In genomic region chr6:2765166-2765895, GRCh38 we compare ENCODE assay signal across 8 cellular contexts. TPM values are rescaled to one million over a fixed set of nuclear protein-coding genes. Genes with fewer than 3 reads are reported as not detected.
DNase-seq lines count a peak whose midpoint lies in the region; ATAC-seq and TF ChIP-seq lines count a peak whose summit lies in the region.

TSS of gene WRNIP1 (plus strand) at chr6:2765393. CDS start at chr6:2765623, 230 bp downstream.

- peak; percentile 85 for ATAC-seq in HG02610 (IDR thresholded peaks at IDR 0.05; ENCODE audit: unreplicated experiment)
- ATAC-seq in SK-N-SH treated with all-trans-retinoic acid at 6 μM for 48 hours = peak; percentile 92
- ATAC-seq in activated naive CD4-positive, alpha-beta T cell treated with anti-CD3 and anti-CD28 coated beads, Interleukin-2, amount 50 U/mL, for 72 hours = peak; percentile 87 to 89
- peak; percentile 84 for ATAC-seq in thoracic aorta (ENCODE audit: insufficient number of reproducible peaks, low FRiP score, low read depth)

- H3K36me3 ChIP-seq in osteoblast (ENCODE audit: insufficient read depth, low read length) (peaks cover 6% of the 10 kb centered on the region), thoracic aorta (no peaks in the 10 kb centered on the region)

- H3K27ac Mint-ChIP-seq in activated naive CD4-positive, alpha-beta T cell treated with anti-CD3 and anti-CD28 coated beads, Interleukin-2, amount 50 U/mL, for 72 hours = peak within 1 kb of the TSS; percentile 97 to 100

- H3K79me2 ChIP-seq in osteoblast (ENCODE audit: insufficient read depth, low read length) = peaks cover 45% of the 10 kb centered on the region

- peak within 1 kb of the TSS; percentile 91 for H2AFZ ChIP-seq in osteoblast (ENCODE audit: low read length)

- H3K4me1 ChIP-seq in osteoblast (ENCODE audit: insufficient read depth, low read length) = peaks cover 16% of the 10 kb centered on the region
- H3K4me1 ChIP-seq in thoracic aorta (ENCODE audit: control insufficient read depth in 1 of 2, low read depth in 2 of 2) = peaks cover 23 to 32% of the 10 kb centered on the region in 2 donors

- H3K4me2 ChIP-seq in osteoblast (ENCODE audit: insufficient read depth, low read length) = peak within 1 kb of the TSS; percentile 95

- H3K4me3 ChIP-seq in osteoblast (ENCODE audit: insufficient read depth, low read length) (peak within 1 kb of the TSS; percentile 91), thoracic aorta (peak within 1 kb of the TSS; percentile 94)

- H3K27ac ChIP-seq in osteoblast (ENCODE audit: low read depth, low read length) (peak within 1 kb of the TSS; percentile 96), thoracic aorta (peak within 1 kb of the TSS; percentile 97 to 99)

- H4K20me1 ChIP-seq in osteoblast (ENCODE audit: insufficient read depth, low read length) = peaks cover 30% of the 10 kb centered on the region

- H3K9me3 Mint-ChIP-seq in activated naive CD4-positive, alpha-beta T cell treated with anti-CD3 and anti-CD28 coated beads, Interleukin-2, amount 50 U/mL, for 72 hours = no peaks in the 10 kb centered on the region

- peak; percentile 81 for TF ChIP-seq CTCF in GM10266 (IDR thresholded peaks at IDR 0.05; ENCODE audit: control insufficient read depth, insufficient read depth, low read depth, missing control alignments)
- peak; percentile 43 for TF ChIP-seq CTCF in osteoblast (IDR thresholded peaks at IDR 0.05; ENCODE audit: extremely low read depth, low read depth, low read length)
- TF ChIP-seq CTCF in thoracic aorta (IDR thresholded peaks at IDR 0.05) = peak; percentile 66

- DNase-seq in GM10266 (ENCODE audit: extremely low spot score) = peak; percentile 98
- DNase-seq in NCI-H1092 (lab: John Stamatoyannopoulos, UW) = peak; percentile 88
- peak; percentile 92 to 97 for DNase-seq in activated naive CD4-positive, alpha-beta T cell treated with anti-CD3 and anti-CD28 coated beads, Interleukin-2, amount 50 U/mL, for 72 hours (ENCODE audit: low spot score in 2 of 2)
- peak; percentile 99 for DNase-seq in glomerular visceral epithelial cell (ENCODE audit: extremely low spot score)
- peak; percentile 100 for DNase-seq in osteoblast (ENCODE audit: insufficient read length, low spot score, missing footprints)
- DNase-seq in thoracic aorta (ENCODE audit: low spot score) = peak; percentile 97

- H3K27me3 ChIP-seq in osteoblast (ENCODE audit: insufficient read depth, low read length) (no peaks in the 10 kb centered on the region), thoracic aorta (replicated peaks; ENCODE audit: insufficient read depth) (no peaks in the 10 kb centered on the region)

- H3K9me3 ChIP-seq in osteoblast (ENCODE audit: low read depth, low read length) = no peaks in the 10 kb centered on the region
- H3K9me3 ChIP-seq in thoracic aorta = no peaks in the 10 kb centered on the region

- peaks cover 24 to 26% of the 10 kb centered on the region in 2 donors for H3K36me3 Mint-ChIP-seq in activated naive CD4-positive, alpha-beta T cell treated with anti-CD3 and anti-CD28 coated beads, Interleukin-2, amount 50 U/mL, for 72 hours

TF ChIP-seq in SK-N-SH treated with all-trans-retinoic acid at 6 μM for 48 hours, 23 proteins besides CTCF, POLR2A, EP300 and RAD21:
- TF ChIP-seq ZFP3 (CRISPR knock-in tag; IDR thresholded peaks at IDR 0.05) (peak; percentile 17; the same call in 1 of the 2 replicates), BACH2 (CRISPR knock-in tag; IDR thresholded peaks at IDR 0.05; ENCODE audit: borderline replicate concordance) (no peak), PPARA (CRISPR knock-in tag; IDR thresholded peaks at IDR 0.05; ENCODE audit: borderline replicate concordance) (no peak), TSHZ2 (CRISPR knock-in tag; IDR thresholded peaks at IDR 0.05) (peak; percentile 43; the same call in 1 of the 2 replicates), ISL1 (CRISPR knock-in tag; IDR thresholded peaks at IDR 0.05) (no peak), GLIS3 (CRISPR knock-in tag; IDR thresholded peaks at IDR 0.05) (no peak)
- TF ChIP-seq, protein P1, sequence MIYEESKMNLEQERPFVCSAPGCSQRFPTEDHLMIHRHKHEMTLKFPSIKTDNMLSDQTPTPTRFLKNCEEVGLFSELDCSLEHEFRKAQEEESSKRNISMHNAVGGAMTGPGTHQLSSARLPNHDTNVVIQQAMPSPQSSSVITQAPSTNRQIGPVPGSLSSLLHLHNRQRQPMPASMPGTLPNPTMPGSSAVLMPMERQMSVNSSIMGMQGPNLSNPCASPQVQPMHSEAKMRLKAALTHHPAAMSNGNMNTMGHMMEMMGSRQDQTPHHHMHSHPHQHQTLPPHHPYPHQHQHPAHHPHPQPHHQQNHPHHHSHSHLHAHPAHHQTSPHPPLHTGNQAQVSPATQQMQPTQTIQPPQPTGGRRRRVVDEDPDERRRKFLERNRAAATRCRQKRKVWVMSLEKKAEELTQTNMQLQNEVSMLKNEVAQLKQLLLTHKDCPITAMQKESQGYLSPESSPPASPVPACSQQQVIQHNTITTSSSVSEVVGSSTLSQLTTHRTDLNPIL (CRISPR knock-in tag; IDR thresholded peaks at IDR 0.05; ENCODE audit: low read depth) = no peak
- TF ChIP-seq, protein P2, sequence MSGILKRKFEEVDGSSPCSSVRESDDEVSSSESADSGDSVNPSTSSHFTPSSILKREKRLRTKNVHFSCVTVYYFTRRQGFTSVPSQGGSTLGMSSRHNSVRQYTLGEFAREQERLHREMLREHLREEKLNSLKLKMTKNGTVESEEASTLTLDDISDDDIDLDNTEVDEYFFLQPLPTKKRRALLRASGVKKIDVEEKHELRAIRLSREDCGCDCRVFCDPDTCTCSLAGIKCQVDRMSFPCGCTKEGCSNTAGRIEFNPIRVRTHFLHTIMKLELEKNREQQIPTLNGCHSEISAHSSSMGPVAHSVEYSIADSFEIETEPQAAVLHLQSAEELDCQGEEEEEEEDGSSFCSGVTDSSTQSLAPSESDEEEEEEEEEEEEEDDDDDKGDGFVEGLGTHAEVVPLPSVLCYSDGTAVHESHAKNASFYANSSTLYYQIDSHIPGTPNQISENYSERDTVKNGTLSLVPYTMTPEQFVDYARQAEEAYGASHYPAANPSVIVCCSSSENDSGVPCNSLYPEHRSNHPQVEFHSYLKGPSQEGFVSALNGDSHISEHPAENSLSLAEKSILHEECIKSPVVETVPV (CRISPR knock-in tag; IDR thresholded peaks at IDR 0.05) = no peak

RNA-seq across cellular contexts. Expression of gene WRNIP1, which starts in this region (rescaled TPM):
- total RNA-seq in activated naive CD4-positive, alpha-beta T cell treated with anti-CD3 and anti-CD28 coated beads, Interleukin-2, amount 50 U/mL, for 72 hours = 10 to 100 TPM; 25.7 to 43.5 TPM
- 25.3 and 26.5 TPM in 2 replicates for total RNA-seq in osteoblast
- total RNA-seq in thoracic aorta = 10 to 100 TPM; 87.8 to 93.3 TPM

Comparison
In these comparisons a context has a peak if more than half of its experiments do, and no peak if none do; other contexts are left out.
1. Peak in every context shown above with its lines: DNase-seq, ATAC-seq, H3K4me3 ChIP-seq and H3K27ac ChIP-seq.